Comparison of ENCODE assay signal across 33 cellular contexts in genomic region chr4:148717988-148718387, GRCh38.
"Had no signal": no experiment of that assay in that cellular context is flagged by ENCODE, and none has a peak within 500 bp of the region (broad histone marks: within the 10 kb centered on the region; RNA-seq: fewer than 3 reads in every experiment).

No MANE protein-coding gene starts in this region.

- H3K9me3 ChIP-seq: adrenal gland had no signal

- H3K4me3 ChIP-seq: adrenal gland, body of pancreas, breast epithelium had no signal

- DNase-seq: activated B cell treated with CpG ODN at 0.5 μM for 24 hours; activated CD4-positive, alpha-beta memory T cell treated with anti-CD3 and anti-CD28 coated beads for 36 hours; activated CD4-positive, alpha-beta T cell treated with anti-CD3 and anti-CD28 coated beads for 4 hours; activated CD4-positive, alpha-beta T cell treated with anti-CD3 and anti-CD28 coated beads, Interleukin-2, amount 10 ng/mL, durations not matched to agents 24 days and 14 days; activated CD4-positive, alpha-beta T cell treated with anti-CD3 and anti-CD28 coated beads, Interleukin-2, amount 50 U/mL, for 1 hour; activated CD4-positive, alpha-beta T cell treated with anti-CD3 and anti-CD28 coated beads, Interleukin-2, amount 50 U/mL, for 4 hours; activated CD4-positive, CD25-positive, alpha-beta regulatory T cell treated with anti-CD3 and anti-CD28 coated beads, Interleukin-2, amount 50 U/mL, for 72 hours; activated CD8-positive, alpha-beta memory T cell treated with anti-CD3 and anti-CD28 coated beads, Interleukin-2, amount 50 U/mL, for 4 hours; activated CD8-positive, alpha-beta T cell treated with anti-CD3 and anti-CD28 coated beads for 36 hours; activated effector memory CD4-positive, alpha-beta T cell treated with anti-CD3 and anti-CD28 coated beads, Interleukin-2, amount 50 U/mL, for 16 hours; activated gamma-delta T cell treated with Interleukin-2 at 50 U/mL for 16 hours; activated naive CD4-positive, alpha-beta T cell; activated naive CD4-positive, alpha-beta T cell treated with anti-CD3 and anti-CD28 coated beads for 36 hours; activated naive CD4-positive, alpha-beta T cell treated with anti-CD3 and anti-CD28 coated beads, Interleukin-2, amount 50 U/mL, for 16 hours; activated naive CD8-positive, alpha-beta T cell treated with anti-CD3 and anti-CD28 coated beads for 36 hours; activated T-cell treated with anti-CD3 and anti-CD28 coated beads for 4 hours; activated T-cell treated with anti-CD3 and anti-CD28 coated beads, Interleukin-2, amount 50 U/mL, for 1 hour; activated T-cell treated with anti-CD3 and anti-CD28 coated beads, Interleukin-2, amount 50 U/mL, for 4 hours; activated T-cell treated with anti-CD3 and anti-CD28 coated beads, Interleukin-2, amount 50 U/mL, for 72 hours; adrenal gland; amniotic stem cell; aorta; body of pancreas; brain microvascular endothelial cell; central memory CD4-positive, alpha-beta T cell; SW 1271; T-helper 1 cell; T-helper 2 cell; T-helper 9 cell had no signal

- H3K36me3 ChIP-seq: adrenal gland, brain microvascular endothelial cell, breast epithelium had no signal

- H3K27ac ChIP-seq: adrenal gland, body of pancreas, brain microvascular endothelial cell, breast epithelium, VCaP had no signal

- H3K27me3 ChIP-seq: adrenal gland, body of pancreas, brain microvascular endothelial cell, breast epithelium had no signal

- H3K4me1 ChIP-seq: adrenal gland, body of pancreas, breast epithelium had no signal

- ATAC-seq: activated CD8-positive, alpha-beta T cell treated with anti-CD3 and anti-CD28 coated beads for 36 hours; activated naive CD4-positive, alpha-beta T cell treated with anti-CD3 and anti-CD28 coated beads, Interleukin-2, amount 50 U/mL, for 72 hours; activated T-cell treated with anti-CD3 and anti-CD28 coated beads, Interleukin-2, amount 50 U/mL, for 4 hours; activated T-cell treated with anti-CD3 and anti-CD28 coated beads, Interleukin-2, amount 50 U/mL, for 72 hours; activated T-helper 17 cell treated with anti-CD3 and anti-CD28 coated beads, Interleukin-2, amount 50 U/mL, for 72 hours; body of pancreas had no signal
